In genomic region chr3:1380926-1381646, GRCh38 we compare ENCODE assay signal across 11 cellular contexts.
A peak's percentile ranks its signal among the peaks of the same experiment; 100 is the strongest.
DNase-seq lines count a peak whose midpoint lies in the region; ATAC-seq lines count a peak whose summit lies in the region.
"Had no signal": no experiment of that assay in that cellular context is flagged by ENCODE, and none has a peak within 500 bp of the region (broad histone marks: within the 10 kb centered on the region; RNA-seq: fewer than 3 reads in every experiment).

No MANE protein-coding gene starts in this region.

- ATAC-seq in GM19035 (IDR thresholded peaks at IDR 0.05; ENCODE audit: unreplicated experiment) (peak; percentile 75), HG02623 (IDR thresholded peaks at IDR 0.05; ENCODE audit: unreplicated experiment) (peak; percentile 78), HG03565 (IDR thresholded peaks at IDR 0.05; ENCODE audit: unreplicated experiment) (peak; percentile 77)
- ATAC-seq: foreskin keratinocyte, K562, natural killer cell had no signal

- peak; percentile 36 for DNase-seq in middle frontal gyrus (ENCODE audit: extremely low spot score, low spot score)
- no peak for DNase-seq in iPS-NIHi11 (ENCODE audit: low spot score)
- no peak for DNase-seq in stimulated activated CD4-positive, alpha-beta T cell treated with anti-CD3 and anti-CD28 coated beads, Interleukin-4, amount 100 ng/mL, for 1 hour
- no peak for DNase-seq in activated CD4-positive, alpha-beta T cell treated with anti-CD3 and anti-CD28 coated beads for 48 hours
- DNase-seq in A172 (ENCODE audit: low spot score) = no peak
- DNase-seq: foreskin keratinocyte, natural killer cell had no signal
